8 cellular contexts compared by ENCODE assay signal in the genomic region with DNA sequence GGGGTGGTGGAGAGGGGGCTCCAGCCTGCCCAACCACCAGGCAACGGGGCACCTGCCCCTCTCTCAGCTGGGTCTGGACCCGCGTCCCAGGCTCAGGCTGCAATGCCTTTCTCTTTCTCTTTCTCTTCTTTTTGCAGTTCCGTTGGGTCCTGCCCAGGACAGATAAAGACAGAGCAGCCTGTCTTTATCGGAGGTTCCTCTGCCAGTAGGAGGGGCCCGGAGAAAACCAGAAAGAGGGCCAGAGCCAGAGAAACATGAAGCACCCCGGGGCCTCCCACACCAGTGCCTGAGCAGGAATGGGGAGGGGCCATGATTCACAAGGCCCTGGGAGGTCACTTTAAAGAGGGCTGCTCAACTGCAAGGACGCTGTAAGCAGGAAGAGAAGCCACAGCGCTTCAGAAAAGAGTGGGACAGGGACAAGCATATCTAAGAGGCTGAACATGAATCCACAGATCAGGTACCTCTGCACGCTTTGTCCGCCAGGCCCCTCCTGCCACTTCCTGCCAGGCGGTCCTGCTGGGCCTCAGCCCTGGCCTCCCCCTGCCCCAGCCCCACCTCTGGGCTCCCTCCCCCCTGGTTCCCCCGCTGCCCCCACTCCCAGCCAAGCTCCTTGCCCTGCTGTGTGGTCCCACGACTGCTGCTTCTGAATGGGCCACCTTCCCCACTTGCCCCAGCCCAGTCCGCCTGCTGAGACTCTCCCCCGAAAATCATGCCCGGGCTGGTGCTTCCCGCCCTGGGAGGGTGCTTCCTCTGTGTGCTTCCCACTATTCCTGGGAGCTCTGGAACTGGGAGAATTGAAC. TPM values are rescaled to one million over a fixed set of nuclear protein-coding genes. Genes with fewer than 3 reads are reported as not detected.
A peak's percentile ranks its signal among the peaks of the same experiment; 100 is the strongest.
DNase-seq lines count a peak whose midpoint lies in the region; ATAC-seq and TF ChIP-seq lines count a peak whose summit lies in the region.

A gene (plus strand): TSS at position 335 of the 800 bp plus-strand sequence. CDS start 106 bp downstream, at position 441.

- H3K4me3 Mint-ChIP-seq in activated naive CD4-positive, alpha-beta T cell treated with anti-CD3 and anti-CD28 coated beads, Interleukin-2, amount 10 ng/mL, durations not matched to agents 7 days and 5 days, result peak within 1 kb of the TSS; percentile 98
- H3K4me3 Mint-ChIP-seq in type B pancreatic cell, result peak within 1 kb of the TSS; percentile 90

- intact Hi-C loops in head of caudate nucleus (cut with DNase I), result no loop called here

- H3K9ac ChIP-seq in SK-N-MC (ENCODE audit: insufficient read length), result peak within 1 kb of the TSS; percentile 63

- peaks cover 60% of the 10 kb centered on the region for H3K4me1 Mint-ChIP-seq in activated naive CD4-positive, alpha-beta T cell treated with anti-CD3 and anti-CD28 coated beads, Interleukin-2, amount 10 ng/mL, durations not matched to agents 7 days and 5 days
- H3K4me1 Mint-ChIP-seq in type B pancreatic cell (ENCODE audit: unreplicated experiment), result peaks cover 36% of the 10 kb centered on the region

- H3K9me3 Mint-ChIP-seq in activated naive CD4-positive, alpha-beta T cell treated with anti-CD3 and anti-CD28 coated beads, Interleukin-2, amount 10 ng/mL, durations not matched to agents 7 days and 5 days, result no peaks in the 10 kb centered on the region
- H3K9me3 Mint-ChIP-seq in type B pancreatic cell, result no peaks in the 10 kb centered on the region

- peak within 1 kb of the TSS; percentile 46 for H3K4me3 ChIP-seq in SK-N-MC

- CTCF ChIA-PET in activated naive CD4-positive, alpha-beta T cell treated with anti-CD3 and anti-CD28 coated beads, Interleukin-2, amount 10 ng/mL, durations not matched to agents 7 days and 5 days (lab: Charles Lee), result interaction anchor here (1.0 to 2.2 kb wide), 6 partner anchors 11 to 144 kb away, joined by 3 to 11 read pairs (median 4); no protein-coding TSS in a partner anchor

- H3K36me3 Mint-ChIP-seq in activated naive CD4-positive, alpha-beta T cell treated with anti-CD3 and anti-CD28 coated beads, Interleukin-2, amount 10 ng/mL, durations not matched to agents 7 days and 5 days, result peaks cover 26% of the 10 kb centered on the region
- no peaks in the 10 kb centered on the region for H3K36me3 Mint-ChIP-seq in type B pancreatic cell

- 0 out of 2 replicates have a peak within 1 kb of the TSS, but pooled peaks have one; percentile 21 for H3K27ac ChIP-seq in SK-N-MC

- DNase-seq in AG20443 (ENCODE audit: low spot score) (peak; percentile 88), GM19238 (ENCODE audit: insufficient read length, low spot score) (peak; percentile 81), SK-N-MC (ENCODE audit: low read depth, low spot score) (no peak), head of caudate nucleus (peak in 39 of 42 donors; percentile 9 to 63 (median 40)), pons (ENCODE audit: low spot score) (peak; percentile 57), type B pancreatic cell (ENCODE audit: extremely low spot score, unreplicated experiment) (peak; percentile 76)
- DNase-seq in activated naive CD4-positive, alpha-beta T cell treated with anti-CD3 and anti-CD28 coated beads, Interleukin-2, amount 10 ng/mL, durations not matched to agents 7 days and 5 days, result peak; percentile 92

- peak; percentile 84 for ATAC-seq in HG03460 (IDR thresholded peaks at IDR 0.05; ENCODE audit: unreplicated experiment)

- no peaks in the 10 kb centered on the region for H3K36me3 ChIP-seq in SK-N-MC (ENCODE audit: insufficient read depth, low read length)

- TF ChIP-seq CTCF in type B pancreatic cell (conservative IDR thresholded peaks at IDR 0.05), result no peak

- peaks cover 4% of the 10 kb centered on the region for H3K27me3 Mint-ChIP-seq in activated naive CD4-positive, alpha-beta T cell treated with anti-CD3 and anti-CD28 coated beads, Interleukin-2, amount 10 ng/mL, durations not matched to agents 7 days and 5 days
- no peaks in the 10 kb centered on the region for H3K27me3 Mint-ChIP-seq in type B pancreatic cell

- H3K9me3 ChIP-seq in SK-N-MC (ENCODE audit: low read depth, low read length), result no peaks in the 10 kb centered on the region

- H3K27ac Mint-ChIP-seq in activated naive CD4-positive, alpha-beta T cell treated with anti-CD3 and anti-CD28 coated beads, Interleukin-2, amount 10 ng/mL, durations not matched to agents 7 days and 5 days, result peak within 1 kb of the TSS; percentile 90
- peak within 1 kb of the TSS; percentile 95 for H3K27ac Mint-ChIP-seq in type B pancreatic cell

RNA-seq across cellular contexts. Expression of the gene that starts here (rescaled TPM):
- 26.0 and 55.3 TPM in 2 replicates for total RNA-seq in type B pancreatic cell (ENCODE audit: low replicate concordance)
